In the genomic region with DNA sequence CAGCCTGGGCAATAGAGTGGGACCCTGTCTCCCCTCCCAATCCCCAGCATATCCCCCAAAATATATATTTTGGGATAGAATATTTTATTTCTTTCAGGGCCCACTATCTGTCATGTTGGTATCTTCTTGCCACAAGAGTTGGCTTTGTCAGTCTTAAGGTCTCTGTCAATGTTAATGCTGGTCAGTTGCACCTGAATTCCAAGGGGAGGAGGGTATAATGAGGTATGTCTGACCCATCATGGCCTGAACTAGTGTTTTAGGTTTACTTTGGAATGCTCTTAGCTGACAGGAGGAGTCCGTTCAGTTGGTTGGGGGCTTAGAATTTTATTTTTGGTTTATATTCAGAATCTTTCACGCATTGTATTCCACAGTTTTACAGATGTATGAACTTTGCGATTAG, we compare ENCODE assay signal across 30 cellular contexts.
"Had no signal": no experiment of that assay in that cellular context is flagged by ENCODE, and none has a peak within 500 bp of the region (broad histone marks: within the 10 kb centered on the region; RNA-seq: fewer than 3 reads in every experiment).

No MANE protein-coding gene starts in this region.

- H3K4me2 ChIP-seq: neural progenitor cell had no signal

- H3K4me3 ChIP-seq: left lung, lower lobe of right lung, neural progenitor cell, right atrium auricular region, skin epidermis, stomach, testis, thyroid gland, transverse colon, upper lobe of left lung, vagina had no signal

- FAIRE-seq: kidney had no signal

- H3K79me2 ChIP-seq: parathyroid adenoma had no signal

- H3K9me3 Mint-ChIP-seq: mesothelial cell of epicardium; natural killer cell; nephron progenitor cell; neural progenitor cell; stimulated activated naive B cell treated with anti-CD40 and anti-IgM and Interleukin-4, amounts not matched to agents 10 μg/mL and 1 μg/mL and 100 μg/mL, for 72 hours had no signal

- H3K4me3 Mint-ChIP-seq: mesothelial cell of epicardium; naive B cell; natural killer cell; nephron progenitor cell; neural progenitor cell; stimulated activated naive B cell treated with anti-CD40 and anti-IgM and Interleukin-4, amounts not matched to agents 10 μg/mL and 1 μg/mL and 100 μg/mL, for 72 hours had no signal

- ATAC-seq: left lung; lower lobe of right lung; natural killer cell; sciatic nerve; stimulated activated naive B cell treated with anti-CD40 and anti-IgM and Interleukin-4, amounts not matched to agents 10 μg/mL and 1 μg/mL and 100 μg/mL, for 72 hours; stimulated activated naive CD8-positive, alpha-beta T cell treated with anti-CD3 and anti-CD28 coated beads, Interleukin-15, Interleukin-2, amounts not matched to agents 100 U/mL and 50 U/mL, for 24 hours had no signal

- H3K9ac ChIP-seq: neural progenitor cell, parathyroid adenoma had no signal

- H3K4me1 ChIP-seq: left lung, lower lobe of right lung, neural progenitor cell, parathyroid adenoma, right atrium auricular region, testis, upper lobe of left lung, vagina had no signal

- H3K27me3 ChIP-seq: left lung, neural progenitor cell, right atrium auricular region, stomach, testis, thyroid gland, transverse colon, upper lobe of left lung, vagina had no signal

- H3K27ac ChIP-seq: left lung, lower lobe of right lung, neural progenitor cell, neutrophil, parathyroid adenoma, right atrium auricular region, skin epidermis, stomach, testis, thyroid gland, upper lobe of left lung, vagina had no signal

- DNase-seq: kidney; left colon; left lung; lower lobe of right lung; mammary epithelial cell; mesenchymal stem cell; naive B cell; natural killer cell; nephron progenitor cell; occipital lobe; stimulated activated CD4-positive, alpha-beta T cell treated with anti-CD3 and anti-CD28 coated beads, Interleukin-12 subunit alpha, Interleukin-12 subunit beta, amount 100 ng/mL, for 4 hours; stimulated activated CD4-positive, alpha-beta T cell treated with anti-CD3 and anti-CD28 coated beads, Interleukin-15, amount 100 ng/mL, for 24 hours; stimulated activated CD4-positive, alpha-beta T cell treated with anti-CD3 and anti-CD28 coated beads, Interleukin-2, amount 100 ng/mL, for 24 hours; stimulated activated CD4-positive, alpha-beta T cell treated with anti-CD3 and anti-CD28 coated beads, Interleukin-4, amount 100 ng/mL, for 1 hour; stimulated activated naive B cell treated with anti-CD40 and anti-IgM and Interleukin-4, amounts not matched to agents 10 μg/mL and 1 μg/mL and 100 μg/mL, for 72 hours; stimulated activated naive CD8-positive, alpha-beta T cell treated with anti-CD3 and anti-CD28 coated beads, Interleukin-15, Interleukin-2, amounts not matched to agents 100 U/mL and 50 U/mL, for 24 hours; stomach; testis; thyroid gland; transverse colon; upper lobe of left lung had no signal

- H3K27ac Mint-ChIP-seq: mesothelial cell of epicardium; natural killer cell; nephron progenitor cell; neural progenitor cell; stimulated activated naive B cell treated with anti-CD40 and anti-IgM and Interleukin-4, amounts not matched to agents 10 μg/mL and 1 μg/mL and 100 μg/mL, for 72 hours had no signal

- H3K4me1 Mint-ChIP-seq: mesothelial cell of epicardium, natural killer cell, nephron progenitor cell, neural progenitor cell had no signal

- H2AFZ ChIP-seq: neural progenitor cell, parathyroid adenoma had no signal

- H3K9me3 ChIP-seq: left lung, lower lobe of right lung, neutrophil, right atrium auricular region, stomach, testis, thyroid gland, transverse colon, upper lobe of left lung, vagina had no signal

- H3K36me3 Mint-ChIP-seq: mesothelial cell of epicardium; naive B cell; natural killer cell; neural progenitor cell; stimulated activated naive B cell treated with anti-CD40 and anti-IgM and Interleukin-4, amounts not matched to agents 10 μg/mL and 1 μg/mL and 100 μg/mL, for 72 hours had no signal

- H3K27me3 Mint-ChIP-seq: progenitor cell of endocrine pancreas had no signal

- H3K36me3 ChIP-seq: left lung, lower lobe of right lung, neural progenitor cell, neutrophil, right atrium auricular region, stomach, thyroid gland, transverse colon, upper lobe of left lung, vagina had no signal
